ENCODE assay signal across 14 cellular contexts in the genomic region with DNA sequence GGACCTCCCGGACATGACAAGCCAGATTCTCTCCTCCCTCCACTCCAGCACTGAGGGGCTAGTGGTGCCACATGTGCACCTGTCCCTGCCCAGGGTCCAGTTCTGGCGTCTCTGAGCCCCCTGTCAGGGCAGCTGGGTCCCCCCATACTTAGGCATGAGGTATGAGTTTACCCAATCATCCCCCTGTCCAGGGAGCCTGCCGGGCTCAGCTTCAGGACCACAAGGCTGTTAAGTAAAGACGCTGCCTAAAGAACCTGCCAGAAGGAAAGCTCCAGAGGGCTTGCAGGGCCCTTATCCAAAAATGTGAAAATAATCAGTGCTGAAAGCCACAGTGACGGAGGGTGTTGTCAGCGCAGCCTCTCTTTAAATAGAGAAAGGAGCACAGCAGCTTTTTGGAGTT. TPM values are rescaled to one million over a fixed set of nuclear protein-coding genes. Genes with fewer than 3 reads are reported as not detected.
"Had no signal": no experiment of that assay in that cellular context is flagged by ENCODE, and none has a peak within 500 bp of the region (broad histone marks: within the 10 kb centered on the region; RNA-seq: fewer than 3 reads in every experiment).

No MANE protein-coding gene starts in this region.

- ATAC-seq: activated CD8-positive, alpha-beta memory T cell treated with anti-CD3 and anti-CD28 coated beads, Interleukin-2, amount 10 ng/mL, durations not matched to agents 7 days and 5 days; naive thymus-derived CD8-positive, alpha-beta T cell; stimulated activated naive CD8-positive, alpha-beta T cell treated with anti-CD3 and anti-CD28 coated beads, Interleukin-15, Interleukin-2, amounts not matched to agents 100 U/mL and 50 U/mL, for 24 hours; T-cell had no signal

- H3K36me3 ChIP-seq: neutrophil had no signal

- DNase-seq: activated CD4-positive, alpha-beta T cell treated with anti-CD3 and anti-CD28 coated beads for 1 hour; activated CD4-positive, alpha-beta T cell treated with anti-CD3 and anti-CD28 coated beads, Interleukin-2, amount 50 U/mL, for 48 hours; activated CD8-positive, alpha-beta memory T cell treated with anti-CD3 and anti-CD28 coated beads, Interleukin-2, amount 10 ng/mL, durations not matched to agents 7 days and 5 days; activated naive CD4-positive, alpha-beta T cell treated with anti-CD3 and anti-CD28 coated beads, Interleukin-2, amount 50 U/mL, for 16 hours; activated T-cell treated with anti-CD3 and anti-CD28 coated beads, Interleukin-2, amount 50 U/mL, for 24 hours; effector memory CD4-positive, alpha-beta T cell; mammary epithelial cell; naive thymus-derived CD8-positive, alpha-beta T cell; SK-N-SH; small intestine; stimulated activated naive CD8-positive, alpha-beta T cell treated with anti-CD3 and anti-CD28 coated beads, Interleukin-15, Interleukin-2, amounts not matched to agents 100 U/mL and 50 U/mL, for 24 hours; T-cell; T1000 had no signal

- H3K27ac ChIP-seq: neutrophil had no signal

- H3K9ac ChIP-seq: SK-N-SH had no signal

- H3K9me3 ChIP-seq: neutrophil, SK-N-SH had no signal

- H3K9me2 ChIP-seq: SK-N-SH had no signal

- H3K4me2 ChIP-seq: SK-N-SH had no signal

RNA-seq across cellular contexts. Expression of a gene that starts 40.0 kb away (rescaled TPM):
- polyA plus RNA-seq: naive thymus-derived CD8-positive, alpha-beta T cell had no signal
